In genomic region chr5:150632305-150633160, GRCh38 we compare ENCODE assay signal across 19 cellular contexts. TPM values are rescaled to one million over a fixed set of nuclear protein-coding genes. Genes with fewer than 3 reads are reported as not detected.
DNase-seq lines count a peak whose midpoint lies in the region; ATAC-seq, FAIRE-seq and TF ChIP-seq lines count a peak whose summit lies in the region.
"Had no signal": no experiment of that assay in that cellular context is flagged by ENCODE, and none has a peak within 500 bp of the region (broad histone marks: within the 10 kb centered on the region; RNA-seq: fewer than 3 reads in every experiment).

No MANE protein-coding gene starts in this region.

- TF ChIP-seq CTCF in astrocyte (IDR thresholded peaks at IDR 0.05; ENCODE audit: insufficient read depth, low read depth, low read length) = no peak
- TF ChIP-seq CTCF in right atrium auricular region (IDR thresholded peaks at IDR 0.05) = no peak

- H3K4me3 ChIP-seq in astrocyte (ENCODE audit: insufficient read depth, low read depth, low read length) (no peak overlapping the region), right atrium auricular region (no peak overlapping the region), subcutaneous abdominal adipose tissue (ENCODE audit: low read depth in 1 of 5, low read length in 5 of 5) (no peak overlapping the region)

- H3K36me3 ChIP-seq in astrocyte (ENCODE audit: insufficient read depth, low read length) (no peaks in the 10 kb centered on the region), right atrium auricular region (peaks cover 22% of the 10 kb centered on the region), subcutaneous abdominal adipose tissue (ENCODE audit: control insufficient read depth in 5 of 5, insufficient read depth in 5 of 5, low read length in 5 of 5) (peaks cover 0 to 21% (median 8%) of the 10 kb centered on the region in 5 donors)

- peak overlapping the region; percentile 45 for H3K4me3 Mint-ChIP-seq in astrocyte (ENCODE audit: unreplicated experiment)
- no peak overlapping the region for H3K4me3 Mint-ChIP-seq in activated CD4-positive, alpha-beta memory T cell treated with anti-CD3 and anti-CD28 coated beads, Interleukin-2, amount 10 ng/mL, durations not matched to agents 7 days and 5 days
- H3K4me3 Mint-ChIP-seq: CD4-positive, alpha-beta memory T cell had no signal

- no peak for ATAC-seq in SK-N-SH treated with all-trans-retinoic acid at 6 μM for 48 hours
- ATAC-seq: left colon had no signal

- H3K36me3 Mint-ChIP-seq in astrocyte (ENCODE audit: low read depth, unreplicated experiment) = peaks cover 13% of the 10 kb centered on the region
- H3K36me3 Mint-ChIP-seq in activated CD4-positive, alpha-beta memory T cell treated with anti-CD3 and anti-CD28 coated beads, Interleukin-2, amount 10 ng/mL, durations not matched to agents 7 days and 5 days (ENCODE audit: low read depth) = no peaks in the 10 kb centered on the region
- H3K36me3 Mint-ChIP-seq: CD4-positive, alpha-beta memory T cell had no signal

- POLR2A ChIA-PET in activated CD4-positive, alpha-beta memory T cell treated with anti-CD3 and anti-CD28 coated beads, Interleukin-2, amount 10 ng/mL, durations not matched to agents 7 days and 5 days (lab: Charles Lee) = no interaction called here

- H3K4me1 ChIP-seq in astrocyte (ENCODE audit: insufficient read depth, low read length) = peaks cover 40% of the 10 kb centered on the region
- H3K4me1 ChIP-seq in right atrium auricular region = peaks cover 0 to 92% of the 10 kb centered on the region in 2 donors
- H3K4me1 ChIP-seq in subcutaneous abdominal adipose tissue (ENCODE audit: control insufficient read depth in 5 of 5, insufficient read depth in 5 of 5, low read length in 5 of 5) = peaks cover 3 to 69% (median 65%) of the 10 kb centered on the region in 5 donors

- peaks cover 2% of the 10 kb centered on the region for H3K27me3 Mint-ChIP-seq in astrocyte (ENCODE audit: low read depth, unreplicated experiment)
- peaks cover 9% of the 10 kb centered on the region for H3K27me3 Mint-ChIP-seq in activated CD4-positive, alpha-beta memory T cell treated with anti-CD3 and anti-CD28 coated beads, Interleukin-2, amount 10 ng/mL, durations not matched to agents 7 days and 5 days

- no peak overlapping the region for H2AFZ ChIP-seq in astrocyte (ENCODE audit: low read depth, low read length)

- peak overlapping the region; percentile 20 for H3K4me2 ChIP-seq in astrocyte (ENCODE audit: low read length)

- CTCF ChIA-PET in activated CD4-positive, alpha-beta memory T cell treated with anti-CD3 and anti-CD28 coated beads, Interleukin-2, amount 10 ng/mL, durations not matched to agents 7 days and 5 days (lab: Charles Lee) = no interaction called here

- H3K4me1 Mint-ChIP-seq in astrocyte (ENCODE audit: low read depth, unreplicated experiment) = peaks cover 52% of the 10 kb centered on the region
- H3K4me1 Mint-ChIP-seq in activated CD4-positive, alpha-beta memory T cell treated with anti-CD3 and anti-CD28 coated beads, Interleukin-2, amount 10 ng/mL, durations not matched to agents 7 days and 5 days = no peaks in the 10 kb centered on the region
- H3K4me1 Mint-ChIP-seq: CD4-positive, alpha-beta memory T cell had no signal

- peak; percentile 51 for DNase-seq in M059J (ENCODE audit: low read depth)
- DNase-seq in astrocyte (ENCODE audit: low read depth) = peak; percentile 57
- DNase-seq in right atrium auricular region (ENCODE audit: low spot score) = no peak
- DNase-seq in stimulated activated naive CD4-positive, alpha-beta T cell treated with Interleukin-2 at 50 U/mL for 16 hours (lab: John Stamatoyannopoulos, UW) = no peak
- no peak for DNase-seq in activated CD4-positive, alpha-beta memory T cell treated with anti-CD3 and anti-CD28 coated beads, Interleukin-2, amount 10 ng/mL, durations not matched to agents 7 days and 5 days
- DNase-seq in GM19239 (ENCODE audit: insufficient read length, low spot score) = no peak
- DNase-seq: activated CD4-positive, alpha-beta T cell treated with anti-CD3 and anti-CD28 coated beads, Interleukin-2, amount 50 U/mL, for 1 hour; activated effector memory CD4-positive, alpha-beta T cell treated with Interleukin-2 at 50 U/mL for 16 hours; CD4-positive, alpha-beta memory T cell; foreskin melanocyte; KBM-7; left colon; NCI-H2081; nucleus accumbens; OCI-M1; stimulated activated CD4-positive, alpha-beta T cell treated with anti-CD3 and anti-CD28 coated beads, Interleukin-4, amount 100 ng/mL, for 4 hours had no signal

- no peak overlapping the region for H3K27ac ChIP-seq in astrocyte (ENCODE audit: low read depth, low read length)
- H3K27ac ChIP-seq in right atrium auricular region = peak overlapping the region; percentile 99
- H3K27ac ChIP-seq in subcutaneous abdominal adipose tissue (ENCODE audit: low read depth, low read length) = peak overlapping the region; percentile 24

- peaks cover 24% of the 10 kb centered on the region for H3K79me2 ChIP-seq in astrocyte (ENCODE audit: insufficient read depth, low read length)

- no peaks in the 10 kb centered on the region for H3K27me3 ChIP-seq in astrocyte (ENCODE audit: insufficient read depth, low read length)
- H3K27me3 ChIP-seq in right atrium auricular region = no peaks in the 10 kb centered on the region
- no peaks in the 10 kb centered on the region for H3K27me3 ChIP-seq in subcutaneous abdominal adipose tissue (ENCODE audit: control insufficient read depth in 5 of 5, insufficient read depth in 4 of 5, low read length in 5 of 5)

- peak overlapping the region; percentile 3 for H3K9ac ChIP-seq in astrocyte (ENCODE audit: low read length)
- H3K9ac ChIP-seq in subcutaneous abdominal adipose tissue (ENCODE audit: low read length in 5 of 5) = no peak overlapping the region

- FAIRE-seq in astrocyte (lab: Jason Lieb, UNC) (peak; percentile 5), GM19239 (lab: Jason Lieb, UNC) (no peak)
- FAIRE-seq: colon had no signal

- peaks cover 25% of the 10 kb centered on the region for H4K20me1 ChIP-seq in astrocyte (ENCODE audit: insufficient read depth, low read length)

- H3K9me3 Mint-ChIP-seq in astrocyte (ENCODE audit: unreplicated experiment) = no peaks in the 10 kb centered on the region
- no peaks in the 10 kb centered on the region for H3K9me3 Mint-ChIP-seq in activated CD4-positive, alpha-beta memory T cell treated with anti-CD3 and anti-CD28 coated beads, Interleukin-2, amount 10 ng/mL, durations not matched to agents 7 days and 5 days

- peak overlapping the region; percentile 95 for H3K27ac Mint-ChIP-seq in astrocyte (ENCODE audit: unreplicated experiment)
- no peak overlapping the region for H3K27ac Mint-ChIP-seq in activated CD4-positive, alpha-beta memory T cell treated with anti-CD3 and anti-CD28 coated beads, Interleukin-2, amount 10 ng/mL, durations not matched to agents 7 days and 5 days

- H3K9me3 ChIP-seq in astrocyte (ENCODE audit: insufficient read depth, low read depth, low read length) (no peaks in the 10 kb centered on the region), right atrium auricular region (no peaks in the 10 kb centered on the region), subcutaneous abdominal adipose tissue (ENCODE audit: control insufficient read depth in 5 of 5, low read length in 5 of 5) (no peaks in the 10 kb centered on the region)

TF ChIP-seq in SK-N-SH treated with all-trans-retinoic acid at 6 μM for 48 hours, 23 proteins besides CTCF, POLR2A, EP300 and RAD21 (continues in another document):
- no peak for TF ChIP-seq RARB (CRISPR knock-in tag; IDR thresholded peaks at IDR 0.05)
- TF ChIP-seq POU6F1 (CRISPR knock-in tag; IDR thresholded peaks at IDR 0.05; ENCODE audit: borderline replicate concordance, low read depth) = no peak
- TF ChIP-seq TSHZ2 (CRISPR knock-in tag; IDR thresholded peaks at IDR 0.05) = no peak

RNA-seq across cellular contexts. Expression of gene SYNPO, which starts 7.9 kb away (rescaled TPM):
- total RNA-seq in M059J (2014; rRNA removed; shearing (Covaris generic)) = 3.1 and 5.6 TPM in 2 replicates
- 40.2 and 68.9 TPM in 2 replicates for total RNA-seq in astrocyte
- total RNA-seq in right atrium auricular region = 100 to 1,000 TPM; 369 to 413 TPM
- total RNA-seq in activated CD4-positive, alpha-beta memory T cell treated with anti-CD3 and anti-CD28 coated beads, Interleukin-2, amount 10 ng/mL, durations not matched to agents 7 days and 5 days = under 1 TPM; 0.08 to 0.10 TPM

RNA-seq across cellular contexts. Expression of gene MYOZ3, which starts 28.5 kb away (rescaled TPM):
- total RNA-seq in M059J (2014; rRNA removed; shearing (Covaris generic)) = 0.25 and 0.34 TPM in 2 replicates
- 5.5 and 9.4 TPM in 2 replicates for total RNA-seq in astrocyte
- total RNA-seq in right atrium auricular region = 1 to 10 TPM; 2.0 to 3.5 TPM
- under 1 TPM in 1 of 2 experiments, not detected in 1; 0.13 TPM for total RNA-seq in activated CD4-positive, alpha-beta memory T cell treated with anti-CD3 and anti-CD28 coated beads, Interleukin-2, amount 10 ng/mL, durations not matched to agents 7 days and 5 days
- total RNA-seq: CD4-positive, alpha-beta memory T cell had no signal

Comparison
In these comparisons a context has a peak if more than half of its experiments do, and no peak if none do; other contexts are left out.
1. DNase-seq: peak in M059J (single experiment) and astrocyte (single experiment); none in right atrium auricular region (single experiment), stimulated activated naive CD4-positive, alpha-beta T cell treated with Interleukin-2 at 50 U/mL for 16 hours (single experiment), activated CD4-positive, alpha-beta memory T cell treated with anti-CD3 and anti-CD28 coated beads, Interleukin-2, amount 10 ng/mL, durations not matched to agents 7 days and 5 days (single experiment) and GM19239 (single experiment).